ENCODE assay signal across 8 cellular contexts in genomic region chr10:110206988-110207804, GRCh38. TPM values are rescaled to one million over a fixed set of nuclear protein-coding genes. Genes with fewer than 3 reads are reported as not detected.
DNase-seq lines count a peak whose midpoint lies in the region; ATAC-seq and TF ChIP-seq lines count a peak whose summit lies in the region.

Gene MXI1, plus strand, starts transcription at chr10:110207605. Its CDS starts 204 bp downstream, at chr10:110207809.

- no peak for TF ChIP-seq POLR2A in lower leg skin (IDR thresholded peaks at IDR 0.05)

- peaks cover 42% of the 10 kb centered on the region for H3K4me1 Mint-ChIP-seq in activated CD4-positive, alpha-beta T cell treated with anti-CD3 and anti-CD28 coated beads, Interleukin-2, amount 10 ng/mL, durations not matched to agents 24 days and 14 days
- H3K4me1 Mint-ChIP-seq in stimulated activated effector memory CD8-positive, alpha-beta T cell treated with anti-CD3 and anti-CD28 coated beads, Interleukin-12 subunit alpha, Interleukin-12 subunit beta, amount 100 ng/mL, for 72 hours: peaks cover 48% of the 10 kb centered on the region

- H3K4me3 ChIP-seq in BE2C (ENCODE audit: low read depth, low read length) (peak within 1 kb of the TSS; percentile 87), lower leg skin (ENCODE audit: low read depth, poor library complexity, severe bottlenecking) (peak within 1 kb of the TSS; percentile 35)
- H3K4me3 ChIP-seq in effector memory CD4-positive, alpha-beta T cell (ENCODE audit: insufficient read depth, low read depth, low read length, poor library complexity, severe bottlenecking): peak within 1 kb of the TSS; percentile 90

- peak within 1 kb of the TSS; percentile 93 for H3K27ac Mint-ChIP-seq in activated CD4-positive, alpha-beta T cell treated with anti-CD3 and anti-CD28 coated beads, Interleukin-2, amount 10 ng/mL, durations not matched to agents 24 days and 14 days
- H3K27ac Mint-ChIP-seq in stimulated activated effector memory CD8-positive, alpha-beta T cell treated with anti-CD3 and anti-CD28 coated beads, Interleukin-12 subunit alpha, Interleukin-12 subunit beta, amount 100 ng/mL, for 72 hours: peak within 1 kb of the TSS; percentile 96

- 6 to 8% methylated on average over 23 to 25 of the region's 37 CpGs for WGBS in lower leg skin, 2 donors

- ATAC-seq in GM18858 (IDR thresholded peaks at IDR 0.05; ENCODE audit: unreplicated experiment): peak; percentile 60
- peak; percentile 51 for ATAC-seq in HG03025 (IDR thresholded peaks at IDR 0.05; ENCODE audit: low FRiP score, unreplicated experiment)
- ATAC-seq in stimulated activated effector memory CD8-positive, alpha-beta T cell treated with anti-CD3 and anti-CD28 coated beads, Interleukin-12 subunit alpha, Interleukin-12 subunit beta, amount 100 ng/mL, for 72 hours: peak; percentile 42

- peak within 1 kb of the TSS; percentile 91 for H3K4me3 Mint-ChIP-seq in activated CD4-positive, alpha-beta T cell treated with anti-CD3 and anti-CD28 coated beads, Interleukin-2, amount 10 ng/mL, durations not matched to agents 24 days and 14 days
- H3K4me3 Mint-ChIP-seq in stimulated activated effector memory CD8-positive, alpha-beta T cell treated with anti-CD3 and anti-CD28 coated beads, Interleukin-12 subunit alpha, Interleukin-12 subunit beta, amount 100 ng/mL, for 72 hours: peak within 1 kb of the TSS; percentile 92

- H3K36me3 ChIP-seq in BE2C: no peaks in the 10 kb centered on the region
- H3K36me3 ChIP-seq in effector memory CD4-positive, alpha-beta T cell (ENCODE audit: control insufficient read depth, insufficient read depth, low read length): no peaks in the 10 kb centered on the region

- H3K9me3 ChIP-seq in BE2C: no peaks in the 10 kb centered on the region
- no peaks in the 10 kb centered on the region for H3K9me3 ChIP-seq in effector memory CD4-positive, alpha-beta T cell (ENCODE audit: control insufficient read depth, low read length)

- DNase-seq in BE2C: peak; percentile 81
- DNase-seq in NCI-H2196 (lab: John Stamatoyannopoulos, UW; ENCODE audit: unreplicated experiment): peak; percentile 37
- DNase-seq in activated CD4-positive, alpha-beta T cell treated with anti-CD3 and anti-CD28 coated beads, Interleukin-2, amount 10 ng/mL, durations not matched to agents 24 days and 14 days: peak; percentile 84
- DNase-seq in effector memory CD4-positive, alpha-beta T cell: no peak
- peak; percentile 61 to 94 for DNase-seq in lower leg skin (ENCODE audit: low spot score in 2 of 2)
- peak; percentile 22 to 74 for DNase-seq in stimulated activated effector memory CD8-positive, alpha-beta T cell treated with anti-CD3 and anti-CD28 coated beads, Interleukin-12 subunit alpha, Interleukin-12 subunit beta, amount 100 ng/mL, for 72 hours (ENCODE audit: low spot score in 2 of 2)

- peaks cover 2% of the 10 kb centered on the region for H3K36me3 Mint-ChIP-seq in activated CD4-positive, alpha-beta T cell treated with anti-CD3 and anti-CD28 coated beads, Interleukin-2, amount 10 ng/mL, durations not matched to agents 24 days and 14 days (ENCODE audit: low read depth)
- H3K36me3 Mint-ChIP-seq in stimulated activated effector memory CD8-positive, alpha-beta T cell treated with anti-CD3 and anti-CD28 coated beads, Interleukin-12 subunit alpha, Interleukin-12 subunit beta, amount 100 ng/mL, for 72 hours: peaks cover 33% of the 10 kb centered on the region

- intact Hi-C loops in activated CD4-positive, alpha-beta T cell treated with anti-CD3 and anti-CD28 coated beads, Interleukin-2, amount 10 ng/mL, durations not matched to agents 24 days and 14 days (cut with micrococcal nuclease): loop anchor here (1.0 kb wide), 1 partner anchor 72 kb away; no protein-coding TSS in a partner anchor
- intact Hi-C loops in lower leg skin (cut with DNase I; ENCODE audit: low total_unique reads): no loop called here

- no peak for TF ChIP-seq CTCF in BE2C (IDR thresholded peaks at IDR 0.05; ENCODE audit: low read depth, low read length)
- no peak for TF ChIP-seq CTCF in lower leg skin (IDR thresholded peaks at IDR 0.05)

- no peaks in the 10 kb centered on the region for H3K9me3 Mint-ChIP-seq in activated CD4-positive, alpha-beta T cell treated with anti-CD3 and anti-CD28 coated beads, Interleukin-2, amount 10 ng/mL, durations not matched to agents 24 days and 14 days
- no peaks in the 10 kb centered on the region for H3K9me3 Mint-ChIP-seq in stimulated activated effector memory CD8-positive, alpha-beta T cell treated with anti-CD3 and anti-CD28 coated beads, Interleukin-12 subunit alpha, Interleukin-12 subunit beta, amount 100 ng/mL, for 72 hours

- H3K27me3 ChIP-seq in BE2C: no peaks in the 10 kb centered on the region
- H3K27me3 ChIP-seq in effector memory CD4-positive, alpha-beta T cell (replicated peaks; ENCODE audit: control insufficient read depth, insufficient read depth, low read length, poor library complexity, severe bottlenecking): no peaks in the 10 kb centered on the region

- H3K27me3 Mint-ChIP-seq in activated CD4-positive, alpha-beta T cell treated with anti-CD3 and anti-CD28 coated beads, Interleukin-2, amount 10 ng/mL, durations not matched to agents 24 days and 14 days: peaks cover 30% of the 10 kb centered on the region

- peak within 1 kb of the TSS; percentile 98 for H3K27ac ChIP-seq in effector memory CD4-positive, alpha-beta T cell (ENCODE audit: insufficient read depth, low read length, poor library complexity, severe bottlenecking)

- peaks cover 5% of the 10 kb centered on the region; the same call in 1 of the 2 replicates for H3K4me1 ChIP-seq in BE2C
- H3K4me1 ChIP-seq in effector memory CD4-positive, alpha-beta T cell (ENCODE audit: control insufficient read depth, insufficient read depth, low read length, poor library complexity, severe bottlenecking): peaks cover 8% of the 10 kb centered on the region

RNA-seq across cellular contexts. Expression of gene MXI1, which starts in this region (rescaled TPM):
- 28.4 TPM for polyA plus RNA-seq in BE2C (2012; ENCODE audit: insufficient read depth, insufficient read length, low read depth)
- 21.8 and 22.7 TPM in 2 replicates for total RNA-seq in activated CD4-positive, alpha-beta T cell treated with anti-CD3 and anti-CD28 coated beads, Interleukin-2, amount 10 ng/mL, durations not matched to agents 24 days and 14 days
- 100 to 1,000 TPM in 2 of 4 donors, 10 to 100 TPM in 2; 83.9 to 112 (median 99.3) TPM for total RNA-seq in lower leg skin

Comparison
In these comparisons a context has a peak if more than half of its experiments do, and no peak if none do; other contexts are left out.
1. DNase-seq: peak in BE2C (single experiment), NCI-H2196 (single experiment), activated CD4-positive, alpha-beta T cell treated with anti-CD3 and anti-CD28 coated beads, Interleukin-2, amount 10 ng/mL, durations not matched to agents 24 days and 14 days (single experiment), lower leg skin (2 of 2) and stimulated activated effector memory CD8-positive, alpha-beta T cell treated with anti-CD3 and anti-CD28 coated beads, Interleukin-12 subunit alpha, Interleukin-12 subunit beta, amount 100 ng/mL, for 72 hours (2 of 2); none in effector memory CD4-positive, alpha-beta T cell (0 of 3).
2. H3K4me3 ChIP-seq: peak in every context shown above with its lines; median percentile 90 in effector memory CD4-positive, alpha-beta T cell; 87 in BE2C; 35 in lower leg skin.
3. Peak in every context shown above with its lines, with median percentiles within 50 percentile points of each other: ATAC-seq.